In genomic region chr1:183548136-183548535, GRCh38 we compare ENCODE assay signal across 15 cellular contexts. TPM values are rescaled to one million over a fixed set of nuclear protein-coding genes. Genes with fewer than 3 reads are reported as not detected.
A peak's percentile ranks its signal among the peaks of the same experiment; 100 is the strongest.
DNase-seq lines count a peak whose midpoint lies in the region; ATAC-seq and TF ChIP-seq lines count a peak whose summit lies in the region.
"Had no signal": no experiment of that assay in that cellular context is flagged by ENCODE, and none has a peak within 500 bp of the region (broad histone marks: within the 10 kb centered on the region; RNA-seq: fewer than 3 reads in every experiment).

No MANE protein-coding gene starts in this region.

- H3K27ac Mint-ChIP-seq in neural progenitor cell: no peak overlapping the region
- H3K27ac Mint-ChIP-seq: activated CD4-positive, alpha-beta memory T cell treated with anti-CD3 and anti-CD28 coated beads for 36 hours had no signal

- no peaks in the 10 kb centered on the region for H3K27me3 Mint-ChIP-seq in neural progenitor cell (ENCODE audit: insufficient read depth, low read depth)
- H3K27me3 Mint-ChIP-seq: activated CD4-positive, alpha-beta memory T cell treated with anti-CD3 and anti-CD28 coated beads for 36 hours; CD4-positive, alpha-beta memory T cell; stimulated activated naive CD8-positive, alpha-beta T cell treated with anti-CD3 and anti-CD28 coated beads, Interleukin-15, amount 100 ng/mL, for 72 hours had no signal

- in situ Hi-C loops in transverse colon (cut with MboI; ENCODE audit: low pct_ligation_motif_present in 1 of 4, low pct_unique_long_range_greater_than_20kb in 1 of 4, low sequenced_read_pairs in 3 of 4): loop anchor here in 3 of 4 donors (10.0 to 25.0 kb wide), 2 partner anchors 261 to 263 kb away; no protein-coding TSS in a partner anchor

- H3K4me3 Mint-ChIP-seq in neural progenitor cell: peak overlapping the region; percentile 30
- H3K4me3 Mint-ChIP-seq: activated CD4-positive, alpha-beta memory T cell treated with anti-CD3 and anti-CD28 coated beads for 36 hours; CD4-positive, alpha-beta memory T cell; endodermal cell; stimulated activated naive CD8-positive, alpha-beta T cell treated with anti-CD3 and anti-CD28 coated beads, Interleukin-15, amount 100 ng/mL, for 72 hours had no signal

- H3K4me3 ChIP-seq in neural progenitor cell (no peak overlapping the region), transverse colon (no peak overlapping the region), smooth muscle cell (no peak overlapping the region)

- no peak for TF ChIP-seq EP300 in transverse colon (IDR thresholded peaks at IDR 0.05; ENCODE audit: low read depth)

- TF ChIP-seq POLR2A in transverse colon (IDR thresholded peaks at IDR 0.05): no peak

- DNase-seq in GF-D8 (lab: John Stamatoyannopoulos, UW) (peak; percentile 83), NCI-H146 treated with DMSO at 0.1 percent for 48 hours (lab: John Stamatoyannopoulos, UW; ENCODE audit: unreplicated experiment) (peak; percentile 11), SHP77 (lab: John Stamatoyannopoulos, UW) (peak; percentile 31 to 46), neural progenitor cell (ENCODE audit: low spot score) (peak; percentile 65), transverse colon (no peak), smooth muscle cell (lab: John Stamatoyannopoulos, UW; ENCODE audit: unreplicated experiment) (no peak)
- DNase-seq: activated CD4-positive, alpha-beta memory T cell treated with anti-CD3 and anti-CD28 coated beads for 36 hours; activated naive CD4-positive, alpha-beta T cell; CD4-positive, alpha-beta memory T cell; endodermal cell; NCI-H226; stimulated activated CD4-positive, alpha-beta T cell treated with anti-CD3 and anti-CD28 coated beads, Interleukin-4, amount 100 ng/mL, for 24 hours; stimulated activated naive CD8-positive, alpha-beta T cell treated with anti-CD3 and anti-CD28 coated beads, Interleukin-15, amount 100 ng/mL, for 72 hours; T1000 had no signal

- peaks cover 39% of the 10 kb centered on the region for H3K4me1 Mint-ChIP-seq in neural progenitor cell
- H3K4me1 Mint-ChIP-seq: stimulated activated naive CD8-positive, alpha-beta T cell treated with anti-CD3 and anti-CD28 coated beads, Interleukin-15, amount 100 ng/mL, for 72 hours had no signal

- peaks cover 39% of the 10 kb centered on the region for H4K20me1 ChIP-seq in neural progenitor cell (ENCODE audit: low read depth)
- H4K20me1 ChIP-seq in smooth muscle cell (ENCODE audit: low read depth): no peaks in the 10 kb centered on the region

- ATAC-seq in GM18517 (IDR thresholded peaks at IDR 0.05; ENCODE audit: unreplicated experiment): no peak
- ATAC-seq: stimulated activated naive CD8-positive, alpha-beta T cell treated with anti-CD3 and anti-CD28 coated beads, Interleukin-15, amount 100 ng/mL, for 72 hours had no signal

- no peak overlapping the region for H2AFZ ChIP-seq in neural progenitor cell (replicated peaks)
- no peak overlapping the region for H2AFZ ChIP-seq in smooth muscle cell (ENCODE audit: low read depth)

- H3K9me3 ChIP-seq in neural progenitor cell (ENCODE audit: low read depth): no peaks in the 10 kb centered on the region
- H3K9me3 ChIP-seq in transverse colon: no peaks in the 10 kb centered on the region
- H3K9me3 ChIP-seq in smooth muscle cell (replicated peaks; ENCODE audit: low read depth): no peaks in the 10 kb centered on the region

- H3K9ac ChIP-seq in neural progenitor cell: no peak overlapping the region
- H3K9ac ChIP-seq in smooth muscle cell (ENCODE audit: low read depth): no peak overlapping the region

- no peaks in the 10 kb centered on the region for H3K79me2 ChIP-seq in neural progenitor cell (ENCODE audit: low read depth)
- H3K79me2 ChIP-seq in smooth muscle cell (ENCODE audit: low read depth): no peaks in the 10 kb centered on the region

- intact Hi-C loops in transverse colon (cut with DNase I; ENCODE audit: low total_unique reads): no loop called here

- H3F3A ChIP-seq in neural progenitor cell (ENCODE audit: low read depth): peaks cover 52% of the 10 kb centered on the region
- H3F3A ChIP-seq in smooth muscle cell (ENCODE audit: low read depth): no peaks in the 10 kb centered on the region

- no peak for TF ChIP-seq CTCF in neural progenitor cell (IDR thresholded peaks at IDR 0.05)
- no peak for TF ChIP-seq CTCF in transverse colon (IDR thresholded peaks at IDR 0.05)
- TF ChIP-seq CTCF in smooth muscle cell (IDR thresholded peaks at IDR 0.05; ENCODE audit: borderline replicate concordance, insufficient read depth, poor library complexity, severe bottlenecking): no peak

- no peaks in the 10 kb centered on the region for H3K27me3 ChIP-seq in neural progenitor cell
- H3K27me3 ChIP-seq in transverse colon: no peaks in the 10 kb centered on the region
- no peaks in the 10 kb centered on the region for H3K27me3 ChIP-seq in smooth muscle cell (ENCODE audit: low read depth)

- peaks cover 47% of the 10 kb centered on the region for H3K36me3 Mint-ChIP-seq in neural progenitor cell

- peak overlapping the region; percentile 20 for H3K4me2 ChIP-seq in neural progenitor cell
- no peak overlapping the region for H3K4me2 ChIP-seq in smooth muscle cell

- no peaks in the 10 kb centered on the region for H3K9me3 Mint-ChIP-seq in neural progenitor cell
- H3K9me3 Mint-ChIP-seq: activated CD4-positive, alpha-beta memory T cell treated with anti-CD3 and anti-CD28 coated beads for 36 hours; CD4-positive, alpha-beta memory T cell; endodermal cell; stimulated activated naive CD8-positive, alpha-beta T cell treated with anti-CD3 and anti-CD28 coated beads, Interleukin-15, amount 100 ng/mL, for 72 hours had no signal

- 71 to 88% methylated on average over 1 of the region's 1 CpG for WGBS in transverse colon (ENCODE audit: low coverage in 1 of 2), 2 donors
- WGBS in smooth muscle cell (ENCODE audit: low lambda C conversion rate): 100% methylated on average over 1 of the region's 1 CpG

- H3K27ac ChIP-seq in neural progenitor cell (peak overlapping the region; percentile 18), transverse colon (no peak overlapping the region), smooth muscle cell (ENCODE audit: low read depth) (no peak overlapping the region)

- peaks cover 33% of the 10 kb centered on the region for H3K4me1 ChIP-seq in neural progenitor cell
- H3K4me1 ChIP-seq in transverse colon: peaks cover 0 to 8% (median 2%) of the 10 kb centered on the region in 4 donors
- H3K4me1 ChIP-seq in smooth muscle cell (ENCODE audit: low read depth): peaks cover 7% of the 10 kb centered on the region

- peaks cover 34% of the 10 kb centered on the region for H3K36me3 ChIP-seq in neural progenitor cell
- H3K36me3 ChIP-seq in transverse colon: peaks cover 0 to 76% (median 38%) of the 10 kb centered on the region in 4 donors
- peaks cover 42% of the 10 kb centered on the region for H3K36me3 ChIP-seq in smooth muscle cell (ENCODE audit: low read depth)

RNA-seq across cellular contexts. Expression of gene NCF2, which starts 42.1 kb away (rescaled TPM):
- total RNA-seq in neural progenitor cell (ENCODE audit: low replicate concordance) (not detected in 2 replicates), transverse colon (10 to 100 TPM in 1 of 4 donors, 1 to 10 TPM in 3; 3.8 to 12.7 (median 5.6) TPM), smooth muscle cell (1.7 and 2.4 TPM in 2 replicates)
- 0.65 and 0.78 TPM in 2 replicates for polyA plus RNA-seq in smooth muscle cell

Comparison
In these comparisons a context has a peak if more than half of its experiments do, and no peak if none do; other contexts are left out.
1. DNase-seq: peak in GF-D8 (single experiment), NCI-H146 treated with DMSO at 0.1 percent for 48 hours (single experiment), SHP77 (2 of 2) and neural progenitor cell (single experiment); none in transverse colon (single experiment) and smooth muscle cell (single experiment).